Comparison of ENCODE assay signal across 2 cellular contexts in genomic region chr15:51884517-51885236, GRCh38.
TF ChIP-seq lines count a peak whose summit lies in the region.

No MANE protein-coding gene starts in this region.

TF ChIP-seq in SK-N-SH treated with all-trans-retinoic acid at 6 μM for 48 hours, 23 proteins besides CTCF, POLR2A, EP300 and RAD21 (continued from another document):
- no peak for TF ChIP-seq PATZ1 (CRISPR knock-in tag; IDR thresholded peaks at IDR 0.05; ENCODE audit: borderline replicate concordance)
- no peak for TF ChIP-seq TOX (CRISPR knock-in tag; IDR thresholded peaks at IDR 0.05; ENCODE audit: borderline replicate concordance)

TF ChIP-seq in SK-N-SH, 30 proteins besides CTCF, POLR2A, EP300 and RAD21 (continued from another document):
- no peak for TF ChIP-seq FOSL2 (IDR thresholded peaks at IDR 0.05; ENCODE audit: borderline replicate concordance, low read depth)
- TF ChIP-seq MXI1 (IDR thresholded peaks at IDR 0.05; ENCODE audit: low read depth, low read length) = no peak
- no peak for TF ChIP-seq GABPA (IDR thresholded peaks at IDR 0.05; ENCODE audit: low read depth)
- TF ChIP-seq NRF1 (IDR thresholded peaks at IDR 0.05; ENCODE audit: low read depth, low read length) = no peak
- TF ChIP-seq GATA2 (CRISPR knock-in tag; IDR thresholded peaks at IDR 0.05) = no peak
